1 cellular context compared by ENCODE assay signal in genomic region chr1:64823691-64824476, GRCh38.
TF ChIP-seq lines count a peak whose summit lies in the region.

No MANE protein-coding gene starts in this region.

TF ChIP-seq in HepG2, 621 proteins besides CTCF, POLR2A, EP300 and RAD21 (continued from another document and continues in another):
- TF ChIP-seq SKIL (CRISPR knock-in tag; IDR thresholded peaks at IDR 0.05; ENCODE audit: borderline replicate concordance) (no peak), TEF (CRISPR knock-in tag; IDR thresholded peaks at IDR 0.05) (peak; percentile 95), TEAD3 (CRISPR knock-in tag; optimal IDR thresholded peaks at IDR 0.05; ENCODE audit: borderline replicate concordance) (no peak), KLF16 (CRISPR knock-in tag; IDR thresholded peaks at IDR 0.05) (no peak), ZNF644 (CRISPR knock-in tag; IDR thresholded peaks at IDR 0.05; ENCODE audit: low read depth) (no peak), ZFP37 (CRISPR knock-in tag; IDR thresholded peaks at IDR 0.05; ENCODE audit: borderline replicate concordance) (no peak), RORA (CRISPR knock-in tag; IDR thresholded peaks at IDR 0.05) (no peak), ZNF749 (CRISPR knock-in tag; IDR thresholded peaks at IDR 0.05; ENCODE audit: borderline replicate concordance) (no peak), ZFYVE20 (CRISPR knock-in tag; IDR thresholded peaks at IDR 0.05; ENCODE audit: borderline replicate concordance, low read depth) (no peak), CCAR2 (optimal IDR thresholded peaks at IDR 0.05; ENCODE audit: low read depth, low read length) (no peak), KDM3A (CRISPR knock-in tag; IDR thresholded peaks at IDR 0.05; ENCODE audit: low read depth) (no peak), FLYWCH1 (CRISPR knock-in tag; IDR thresholded peaks at IDR 0.05) (no peak), SRSF9 (IDR thresholded peaks at IDR 0.05; ENCODE audit: borderline replicate concordance, insufficient read depth, low read depth, low read length, poor library complexity, severe bottlenecking) (no peak), IKZF4 (CRISPR knock-in tag; IDR thresholded peaks at IDR 0.05; ENCODE audit: borderline replicate concordance, low read depth, not compliant biosample characterization) (no peak), SATB2 (CRISPR knock-in tag; IDR thresholded peaks at IDR 0.05) (no peak), DDIT3 (CRISPR knock-in tag; IDR thresholded peaks at IDR 0.05) (no peak), ZNF710 (CRISPR knock-in tag; IDR thresholded peaks at IDR 0.05; ENCODE audit: borderline replicate concordance) (0 out of 2 replicates have a peak, but pooled peaks have one; percentile 33), ELK4 (CRISPR knock-in tag; IDR thresholded peaks at IDR 0.05; ENCODE audit: borderline replicate concordance) (no peak), KDM5B (CRISPR knock-in tag; IDR thresholded peaks at IDR 0.05; ENCODE audit: borderline replicate concordance) (no peak), NR1H2 (CRISPR knock-in tag; IDR thresholded peaks at IDR 0.05; ENCODE audit: borderline replicate concordance, low read depth) (no peak), ZNF549 (CRISPR knock-in tag; IDR thresholded peaks at IDR 0.05) (no peak), LBX2 (CRISPR knock-in tag; IDR thresholded peaks at IDR 0.05; ENCODE audit: borderline replicate concordance) (no peak), TOE1 (CRISPR knock-in tag; IDR thresholded peaks at IDR 0.05) (no peak), ZGPAT (CRISPR knock-in tag; IDR thresholded peaks at IDR 0.05) (no peak), MNT (IDR thresholded peaks at IDR 0.05) (no peak), RXRB (CRISPR knock-in tag; IDR thresholded peaks at IDR 0.05; ENCODE audit: borderline replicate concordance) (peak; percentile 29; the same call in 1 of the 2 replicates), GABPA (IDR thresholded peaks at IDR 0.05; ENCODE audit: low read depth, low read length) (no peak), GABPA (CRISPR knock-in tag; IDR thresholded peaks at IDR 0.05; ENCODE audit: low read depth) (no peak), GTF2F1 (IDR thresholded peaks at IDR 0.05; ENCODE audit: low read length) (no peak), ZNF770 (CRISPR knock-in tag; IDR thresholded peaks at IDR 0.05) (no peak), ZKSCAN1 (IDR thresholded peaks at IDR 0.05; ENCODE audit: low read length) (no peak), FOXO1 (CRISPR knock-in tag; IDR thresholded peaks at IDR 0.05) (no peak), KDM4B (CRISPR knock-in tag; IDR thresholded peaks at IDR 0.05) (no peak), ZNF414 (CRISPR knock-in tag; IDR thresholded peaks at IDR 0.05) (no peak), JUND (CRISPR knock-in tag; IDR thresholded peaks at IDR 0.05) (no peak), ZBTB38 (CRISPR knock-in tag; IDR thresholded peaks at IDR 0.05) (no peak), ATF3 (CRISPR knock-in tag; IDR thresholded peaks at IDR 0.05) (no peak), RCOR2 (CRISPR knock-in tag; IDR thresholded peaks at IDR 0.05) (no peak), TIGD3 (CRISPR knock-in tag; IDR thresholded peaks at IDR 0.05; ENCODE audit: borderline replicate concordance) (no peak), SOX13 (IDR thresholded peaks at IDR 0.05) (no peak), SOX13 (CRISPR knock-in tag; conservative IDR thresholded peaks at IDR 0.05 in 1 of 2, IDR thresholded peaks at IDR 0.05 in 1 of 2) (0 out of 4 replicates have a peak, but pooled peaks of 1 of the 2 experiments have one; percentile 27), ZNF251 (CRISPR knock-in tag; IDR thresholded peaks at IDR 0.05) (no peak), KAT8 (CRISPR knock-in tag; IDR thresholded peaks at IDR 0.05) (no peak), ZNF607 (CRISPR knock-in tag; IDR thresholded peaks at IDR 0.05; ENCODE audit: borderline replicate concordance) (no peak), ZNF567 (CRISPR knock-in tag; IDR thresholded peaks at IDR 0.05; ENCODE audit: borderline replicate concordance) (no peak), TRIM24 (CRISPR knock-in tag; IDR thresholded peaks at IDR 0.05) (no peak), UBTF (CRISPR knock-in tag; IDR thresholded peaks at IDR 0.05) (no peak), NPAS2 (CRISPR knock-in tag; IDR thresholded peaks at IDR 0.05; ENCODE audit: borderline replicate concordance) (no peak)
